7 cellular contexts compared by ENCODE assay signal in genomic region chr20:63567382-63568169, GRCh38. TPM values are rescaled to one million over a fixed set of nuclear protein-coding genes. Genes with fewer than 3 reads are reported as not detected.
DNase-seq lines count a peak whose midpoint lies in the region; ATAC-seq, FAIRE-seq and TF ChIP-seq lines count a peak whose summit lies in the region.

No MANE protein-coding gene starts in this region.

- intact Hi-C loops in HepG2 (cut with micrococcal nuclease; ENCODE audit: unreplicated experiment) (no loop called here), testis (cut with DNase I; ENCODE audit: low total_unique reads) (no loop called here)

- H3K36me3 ChIP-seq in HepG2 (replicated peaks in 1 of 2; ENCODE audit: control insufficient read depth in 1 of 2, insufficient read depth in 2 of 2, low read length in 2 of 2) (no peaks in the 10 kb centered on the region), testis (ENCODE audit: low read depth, missing control alignments) (no peaks in the 10 kb centered on the region)

- H3K4me2 ChIP-seq in HepG2 (ENCODE audit: low read depth, low read length) = no peak overlapping the region

- in situ Hi-C loops in HepG2 (cut with HindIII; ENCODE audit: extremely low pct_ligation_motif_present, low pct_unique_long_range_greater_than_20kb) = no loop called here

- H3K27ac ChIP-seq in HepG2 (ENCODE audit: extremely low read length, insufficient read depth, low read length) (no peak overlapping the region), testis (no peak overlapping the region)

- POLR2A ChIA-PET in HepG2 (lab: Yijun Ruan, JAX) = no interaction called here

- WGBS in HepG2 (ENCODE audit: low lambda C conversion rate) = 84% methylated on average over 38 of the region's 38 CpGs
- 87 to 91% methylated on average over 14 to 38 of the region's 38 CpGs for WGBS in testis, 2 donors

- TF ChIP-seq RAD21 in HepG2 (CRISPR knock-in tag; IDR thresholded peaks at IDR 0.05) = no peak

- CTCF ChIA-PET in HepG2 (lab: Yijun Ruan, JAX; ENCODE audit: low intra/inter-chr PET ratio, low total read pairs) = no interaction called here

- ATAC-seq in GM19372 (IDR thresholded peaks at IDR 0.05; ENCODE audit: low read depth, unreplicated experiment) (peak; percentile 53), HG03439 (IDR thresholded peaks at IDR 0.05; ENCODE audit: unreplicated experiment) (peak; percentile 55), HepG2 (no peak)

- no peak for FAIRE-seq in HepG2 (lab: Jason Lieb, UNC)

- H3K9ac ChIP-seq in HepG2 (ENCODE audit: insufficient read depth, low read depth, low read length) = no peak overlapping the region

- no peak overlapping the region for H2AFZ ChIP-seq in HepG2 (ENCODE audit: low read length)

- no peaks in the 10 kb centered on the region for H3K9me3 ChIP-seq in HepG2 (ENCODE audit: low read length)
- no peaks in the 10 kb centered on the region for H3K9me3 ChIP-seq in testis

- no TSS peak for BruUV-seq in HepG2 (replicated peaks; lab: Mats Ljungman, UMichigan)

- H3K4me3 ChIP-seq in HepG2 (replicated peaks in 1 of 3; ENCODE audit: insufficient read depth in 1 of 3, low read depth in 2 of 3, low read length in 3 of 3) (no peak overlapping the region), testis (no peak overlapping the region)

- peak; percentile 61 to 68 for DNase-seq in activated CD4-positive, alpha-beta T cell treated with anti-CD3 and anti-CD28 coated beads, Interleukin-2, amount 50 U/mL, for 48 hours
- no peak for DNase-seq in HepG2 (ENCODE audit: low spot score)
- DNase-seq in testis = no peak
- DNase-seq in HT-29 (ENCODE audit: low spot score) = no peak
- DNase-seq in NCI-H524 treated with DMSO at 0.1 percent for 48 hours (lab: John Stamatoyannopoulos, UW) = no peak

- H3K4me1 ChIP-seq in HepG2 (ENCODE audit: insufficient read depth, low read length) = 0 out of 2 replicates have a peak, but pooled peaks cover under 1% of the 10 kb centered on the region
- H3K4me1 ChIP-seq in testis = no peaks in the 10 kb centered on the region

- TF ChIP-seq EP300 in HepG2 (IDR thresholded peaks at IDR 0.05; ENCODE audit: low read depth in 2 of 2, low read length in 2 of 2) (no peak), HepG2 (CRISPR knock-in tag; IDR thresholded peaks at IDR 0.05; ENCODE audit: borderline replicate concordance) (no peak)

- H3K79me2 ChIP-seq in HepG2 (ENCODE audit: insufficient read depth, low read length) = no peaks in the 10 kb centered on the region

- H3K27me3 ChIP-seq in HepG2 (ENCODE audit: control insufficient read depth in 1 of 2, insufficient read depth in 2 of 2, low read length in 2 of 2) = no peaks in the 10 kb centered on the region
- H3K27me3 ChIP-seq in testis = no peaks in the 10 kb centered on the region

- H4K20me1 ChIP-seq in HepG2 (ENCODE audit: insufficient read depth, low read length) = peaks cover 2% of the 10 kb centered on the region; the same call in 1 of the 2 replicates

- no peak for TF ChIP-seq CTCF in HepG2 (CRISPR knock-in tag; IDR thresholded peaks at IDR 0.05)
- no peak for TF ChIP-seq CTCF in testis (IDR thresholded peaks at IDR 0.05)

- no peak for TF ChIP-seq POLR2A in HepG2 (IDR thresholded peaks at IDR 0.05; ENCODE audit: insufficient read depth in 1 of 2, low read depth in 2 of 2, low read length in 2 of 2)
- TF ChIP-seq POLR2A in testis (IDR thresholded peaks at IDR 0.05) = no peak

RNA-seq across cellular contexts. Expression of gene HELZ2, which starts 6.5 kb away (rescaled TPM):
- 8.4 and 10.1 TPM in 2 replicates for total RNA-seq in HepG2 (2016; rRNA removed; fragmentation: Illumina TruSeq; extraction: Trizol)
- 1.7 and 2.1 TPM in 2 replicates for total RNA-seq in HepG2 (2016; cell fraction: cytosol; rRNA removed; fragmentation: Illumina TruSeq; extraction: Trizol; ENCODE audit: low read depth)
- total RNA-seq in HepG2 (2016; cell fraction: insoluble cytoplasmic fraction; rRNA removed; fragmentation: Illumina TruSeq; extraction: Trizol) = 6.8 and 10.0 TPM in 2 replicates
- total RNA-seq in HepG2 (2016; cell fraction: membrane; rRNA removed; fragmentation: Illumina TruSeq; extraction: Trizol) = 2.8 and 4.3 TPM in 2 replicates
- total RNA-seq in HepG2 (2016; cell fraction: nucleus; rRNA removed; fragmentation: Illumina TruSeq; extraction: Trizol) = 12.8 and 18.4 TPM in 2 replicates
- 9.6 and 16.1 TPM in 2 replicates for polyA plus RNA-seq in HepG2 (2011; rRNA removed)
- polyA plus RNA-seq in HepG2 (2011; cell fraction: cytosol; rRNA removed) = 4.5 and 6.0 TPM in 2 replicates
- polyA plus RNA-seq in HepG2 (2011; cell fraction: nucleus; rRNA removed) = 39.6 and 48.2 TPM in 2 replicates
- 12.3 and 14.4 TPM in 2 replicates for polyA plus RNA-seq in HepG2 (2012)
- polyA plus RNA-seq in HepG2 (2016; cell fraction: cytosol; fragmentation: Illumina TruSeq; extraction: Trizol; ENCODE audit: low read depth) = 0.26 and 0.46 TPM in 2 replicates
- polyA plus RNA-seq in HepG2 (2016; cell fraction: insoluble cytoplasmic fraction; fragmentation: Illumina TruSeq; extraction: Trizol; ENCODE audit: low read depth) = 5.2 and 6.9 TPM in 2 replicates
- 0.43 and 0.84 TPM in 2 replicates for polyA plus RNA-seq in HepG2 (2016; cell fraction: membrane; fragmentation: Illumina TruSeq; extraction: Trizol; ENCODE audit: low read depth)
- 17.4 and 18.8 TPM in 2 replicates for polyA plus RNA-seq in HepG2 (2016; cell fraction: nucleus; fragmentation: Illumina TruSeq; extraction: Trizol; ENCODE audit: insufficient read depth, low read depth)
- polyA minus RNA-seq in HepG2 (2011; rRNA and poly(A)+ RNA removed; ENCODE audit: low replicate concordance) = 33.2 and 74.9 TPM in 2 replicates
- 41.7 and 42.0 TPM in 2 replicates for polyA minus RNA-seq in HepG2 (2011; cell fraction: cytosol; rRNA and poly(A)+ RNA removed)
- 35.3 and 47.0 TPM in 2 replicates for polyA minus RNA-seq in HepG2 (2011; cell fraction: nucleus; rRNA and poly(A)+ RNA removed)
- total RNA-seq in testis = 10 to 100 TPM; 13.5 to 22.9 TPM
- polyA plus RNA-seq in testis (ENCODE audit: insufficient read depth, low read depth, low replicate concordance) = 7.1 TPM
- total RNA-seq in HT-29 (2014; rRNA removed; shearing (Covaris generic)) = 109 and 163 TPM in 2 replicates

RNA-seq across cellular contexts. Expression of gene FNDC11, which starts 13.6 kb away (rescaled TPM):
- total RNA-seq in HepG2 (2016; rRNA removed; fragmentation: Illumina TruSeq; extraction: Trizol) (not detected in 2 replicates), testis (100 to 1,000 TPM in 1 of 2 donors, 10 to 100 TPM in 1; 85.4 to 121 TPM)
- total RNA-seq in HepG2 (2016; cell fraction: cytosol; rRNA removed; fragmentation: Illumina TruSeq; extraction: Trizol; ENCODE audit: low read depth) = not detected in 2 replicates
- total RNA-seq in HepG2 (2016; cell fraction: insoluble cytoplasmic fraction; rRNA removed; fragmentation: Illumina TruSeq; extraction: Trizol) = not detected in 2 replicates
- total RNA-seq in HepG2 (2016; cell fraction: membrane; rRNA removed; fragmentation: Illumina TruSeq; extraction: Trizol) = not detected in 2 replicates
- total RNA-seq in HepG2 (2016; cell fraction: nucleus; rRNA removed; fragmentation: Illumina TruSeq; extraction: Trizol) = not detected in 2 replicates
- polyA plus RNA-seq in HepG2 (2011; rRNA removed) (0.07 and 0.13 TPM in 2 replicates), testis (ENCODE audit: insufficient read depth, low read depth, low replicate concordance) (147 TPM)
- 0.19 and 0.23 TPM in 2 replicates for polyA plus RNA-seq in HepG2 (2011; cell fraction: cytosol; rRNA removed)
- polyA plus RNA-seq in HepG2 (2011; cell fraction: nucleus; rRNA removed) = 0.45 and 0.48 TPM in 2 replicates
- polyA plus RNA-seq in HepG2 (2012) = 0.05 TPM in 1 of 2 replicates, not detected in the other
- not detected in 2 replicates for polyA plus RNA-seq in HepG2 (2016; cell fraction: cytosol; fragmentation: Illumina TruSeq; extraction: Trizol; ENCODE audit: low read depth)
- not detected in 2 replicates for polyA plus RNA-seq in HepG2 (2016; cell fraction: insoluble cytoplasmic fraction; fragmentation: Illumina TruSeq; extraction: Trizol; ENCODE audit: low read depth)
- polyA plus RNA-seq in HepG2 (2016; cell fraction: membrane; fragmentation: Illumina TruSeq; extraction: Trizol; ENCODE audit: low read depth) = not detected in 2 replicates
- not detected in 2 replicates for polyA plus RNA-seq in HepG2 (2016; cell fraction: nucleus; fragmentation: Illumina TruSeq; extraction: Trizol; ENCODE audit: insufficient read depth, low read depth)
- 0.10 and 0.84 TPM in 2 replicates for polyA minus RNA-seq in HepG2 (2011; rRNA and poly(A)+ RNA removed; ENCODE audit: low replicate concordance)
- not detected in 2 replicates for polyA minus RNA-seq in HepG2 (2011; cell fraction: cytosol; rRNA and poly(A)+ RNA removed)
- not detected in 2 replicates for polyA minus RNA-seq in HepG2 (2011; cell fraction: nucleus; rRNA and poly(A)+ RNA removed)
- total RNA-seq in HT-29 (2014; rRNA removed; shearing (Covaris generic)) = 2.2 and 2.4 TPM in 2 replicates

RNA-seq across cellular contexts. Expression of gene SRMS, which starts 20.0 kb away (rescaled TPM):
- not detected in 2 replicates for total RNA-seq in HepG2 (2016; rRNA removed; fragmentation: Illumina TruSeq; extraction: Trizol)
- not detected in 2 replicates for total RNA-seq in HepG2 (2016; cell fraction: cytosol; rRNA removed; fragmentation: Illumina TruSeq; extraction: Trizol; ENCODE audit: low read depth)
- total RNA-seq in HepG2 (2016; cell fraction: insoluble cytoplasmic fraction; rRNA removed; fragmentation: Illumina TruSeq; extraction: Trizol) = not detected in 2 replicates
- not detected in 2 replicates for total RNA-seq in HepG2 (2016; cell fraction: membrane; rRNA removed; fragmentation: Illumina TruSeq; extraction: Trizol)
- not detected in 2 replicates for total RNA-seq in HepG2 (2016; cell fraction: nucleus; rRNA removed; fragmentation: Illumina TruSeq; extraction: Trizol)
- polyA plus RNA-seq in HepG2 (2011; rRNA removed) = 0.09 TPM in 1 of 2 replicates, not detected in the other
- polyA plus RNA-seq in HepG2 (2011; cell fraction: cytosol; rRNA removed) = not detected in 2 replicates
- polyA plus RNA-seq in HepG2 (2011; cell fraction: nucleus; rRNA removed) = 0.10 and 0.37 TPM in 2 replicates
- 0.17 TPM in 1 of 2 replicates, not detected in the other for polyA plus RNA-seq in HepG2 (2012)
- not detected in 2 replicates for polyA plus RNA-seq in HepG2 (2016; cell fraction: cytosol; fragmentation: Illumina TruSeq; extraction: Trizol; ENCODE audit: low read depth)
- not detected in 2 replicates for polyA plus RNA-seq in HepG2 (2016; cell fraction: insoluble cytoplasmic fraction; fragmentation: Illumina TruSeq; extraction: Trizol; ENCODE audit: low read depth)
- polyA plus RNA-seq in HepG2 (2016; cell fraction: membrane; fragmentation: Illumina TruSeq; extraction: Trizol; ENCODE audit: low read depth) = not detected in 2 replicates
- polyA plus RNA-seq in HepG2 (2016; cell fraction: nucleus; fragmentation: Illumina TruSeq; extraction: Trizol; ENCODE audit: insufficient read depth, low read depth) = not detected in 2 replicates
- 0.28 TPM in 1 of 2 replicates, not detected in the other for polyA minus RNA-seq in HepG2 (2011; rRNA and poly(A)+ RNA removed; ENCODE audit: low replicate concordance)
- polyA minus RNA-seq in HepG2 (2011; cell fraction: cytosol; rRNA and poly(A)+ RNA removed) = not detected in 2 replicates
- polyA minus RNA-seq in HepG2 (2011; cell fraction: nucleus; rRNA and poly(A)+ RNA removed) = not detected in 2 replicates
- under 1 TPM; 0.19 to 0.24 TPM for total RNA-seq in testis
- polyA plus RNA-seq in testis (ENCODE audit: insufficient read depth, low read depth, low replicate concordance) = 0.42 TPM
- total RNA-seq in HT-29 (2014; rRNA removed; shearing (Covaris generic)) = 0.13 TPM in 1 of 2 replicates, not detected in the other

RNA-seq across cellular contexts. Expression of gene PTK6, which starts 30.4 kb away (rescaled TPM):
- total RNA-seq in HepG2 (2016; rRNA removed; fragmentation: Illumina TruSeq; extraction: Trizol) (not detected in 2 replicates), testis (under 1 TPM in 1 of 2 donors, not detected in 1; 0.37 TPM)
- not detected in 2 replicates for total RNA-seq in HepG2 (2016; cell fraction: cytosol; rRNA removed; fragmentation: Illumina TruSeq; extraction: Trizol; ENCODE audit: low read depth)
- total RNA-seq in HepG2 (2016; cell fraction: insoluble cytoplasmic fraction; rRNA removed; fragmentation: Illumina TruSeq; extraction: Trizol) = not detected in 2 replicates
- not detected in 2 replicates for total RNA-seq in HepG2 (2016; cell fraction: membrane; rRNA removed; fragmentation: Illumina TruSeq; extraction: Trizol)
- total RNA-seq in HepG2 (2016; cell fraction: nucleus; rRNA removed; fragmentation: Illumina TruSeq; extraction: Trizol) = not detected in 2 replicates
- polyA plus RNA-seq in HepG2 (2011; rRNA removed) (0.07 and 0.08 TPM in 2 replicates), testis (ENCODE audit: insufficient read depth, low read depth, low replicate concordance) (0.26 TPM)
- 0.05 and 0.08 TPM in 2 replicates for polyA plus RNA-seq in HepG2 (2011; cell fraction: cytosol; rRNA removed)
- 0.27 and 0.42 TPM in 2 replicates for polyA plus RNA-seq in HepG2 (2011; cell fraction: nucleus; rRNA removed)
- 0.09 and 0.11 TPM in 2 replicates for polyA plus RNA-seq in HepG2 (2012)
- not detected in 2 replicates for polyA plus RNA-seq in HepG2 (2016; cell fraction: cytosol; fragmentation: Illumina TruSeq; extraction: Trizol; ENCODE audit: low read depth)
- polyA plus RNA-seq in HepG2 (2016; cell fraction: insoluble cytoplasmic fraction; fragmentation: Illumina TruSeq; extraction: Trizol; ENCODE audit: low read depth) = not detected in 2 replicates
- polyA plus RNA-seq in HepG2 (2016; cell fraction: membrane; fragmentation: Illumina TruSeq; extraction: Trizol; ENCODE audit: low read depth) = not detected in 2 replicates
- not detected in 2 replicates for polyA plus RNA-seq in HepG2 (2016; cell fraction: nucleus; fragmentation: Illumina TruSeq; extraction: Trizol; ENCODE audit: insufficient read depth, low read depth)
- 0.18 and 9.4 TPM in 2 replicates for polyA minus RNA-seq in HepG2 (2011; rRNA and poly(A)+ RNA removed; ENCODE audit: low replicate concordance)
- not detected in 2 replicates for polyA minus RNA-seq in HepG2 (2011; cell fraction: cytosol; rRNA and poly(A)+ RNA removed)
- 0.12 and 0.13 TPM in 2 replicates for polyA minus RNA-seq in HepG2 (2011; cell fraction: nucleus; rRNA and poly(A)+ RNA removed)
- total RNA-seq in HT-29 (2014; rRNA removed; shearing (Covaris generic)) = 26.3 and 31.1 TPM in 2 replicates

RNA-seq across cellular contexts. Expression of gene PPDPF, which starts 47.0 kb away (rescaled TPM):
- total RNA-seq in HepG2 (2016; rRNA removed; fragmentation: Illumina TruSeq; extraction: Trizol) (6.0 and 7.0 TPM in 2 replicates), testis (100 to 1,000 TPM; 431 to 529 TPM)
- 21.9 and 23.8 TPM in 2 replicates for total RNA-seq in HepG2 (2016; cell fraction: cytosol; rRNA removed; fragmentation: Illumina TruSeq; extraction: Trizol; ENCODE audit: low read depth)
- 4.3 and 5.4 TPM in 2 replicates for total RNA-seq in HepG2 (2016; cell fraction: insoluble cytoplasmic fraction; rRNA removed; fragmentation: Illumina TruSeq; extraction: Trizol)
- total RNA-seq in HepG2 (2016; cell fraction: membrane; rRNA removed; fragmentation: Illumina TruSeq; extraction: Trizol) = 16.4 and 22.5 TPM in 2 replicates
- 5.4 and 6.2 TPM in 2 replicates for total RNA-seq in HepG2 (2016; cell fraction: nucleus; rRNA removed; fragmentation: Illumina TruSeq; extraction: Trizol)
- polyA plus RNA-seq in HepG2 (2011; rRNA removed) (1.8 and 2.2 TPM in 2 replicates), testis (ENCODE audit: insufficient read depth, low read depth, low replicate concordance) (207 TPM)
- polyA plus RNA-seq in HepG2 (2011; cell fraction: cytosol; rRNA removed) = 2.4 and 6.2 TPM in 2 replicates
- 6.3 and 9.5 TPM in 2 replicates for polyA plus RNA-seq in HepG2 (2011; cell fraction: nucleus; rRNA removed)
- polyA plus RNA-seq in HepG2 (2012) = 12.0 and 18.6 TPM in 2 replicates
- polyA plus RNA-seq in HepG2 (2016; cell fraction: cytosol; fragmentation: Illumina TruSeq; extraction: Trizol; ENCODE audit: low read depth) = 606 and 718 TPM in 2 replicates
- 42.4 and 57.7 TPM in 2 replicates for polyA plus RNA-seq in HepG2 (2016; cell fraction: insoluble cytoplasmic fraction; fragmentation: Illumina TruSeq; extraction: Trizol; ENCODE audit: low read depth)
- polyA plus RNA-seq in HepG2 (2016; cell fraction: membrane; fragmentation: Illumina TruSeq; extraction: Trizol; ENCODE audit: low read depth) = 288 and 295 TPM in 2 replicates
- polyA plus RNA-seq in HepG2 (2016; cell fraction: nucleus; fragmentation: Illumina TruSeq; extraction: Trizol; ENCODE audit: insufficient read depth, low read depth) = 40.1 and 40.2 TPM in 2 replicates
- 8.4 and 13.9 TPM in 2 replicates for polyA minus RNA-seq in HepG2 (2011; rRNA and poly(A)+ RNA removed; ENCODE audit: low replicate concordance)
- polyA minus RNA-seq in HepG2 (2011; cell fraction: cytosol; rRNA and poly(A)+ RNA removed) = 15.8 and 39.4 TPM in 2 replicates
- 4.5 and 4.8 TPM in 2 replicates for polyA minus RNA-seq in HepG2 (2011; cell fraction: nucleus; rRNA and poly(A)+ RNA removed)
- total RNA-seq in HT-29 (2014; rRNA removed; shearing (Covaris generic)) = 384 and 468 TPM in 2 replicates

Comparison
In these comparisons a context has a peak if more than half of its experiments do, and no peak if none do; other contexts are left out.
1. DNase-seq: peak in activated CD4-positive, alpha-beta T cell treated with anti-CD3 and anti-CD28 coated beads, Interleukin-2, amount 50 U/mL, for 48 hours (2 of 2); none in HepG2 (single experiment), testis (single experiment), HT-29 (single experiment) and NCI-H524 treated with DMSO at 0.1 percent for 48 hours (single experiment).
2. RNA of gene FNDC11, which starts 13.6 kb away (total RNA-seq): 85.4 to 121 TPM in testis; 2.2 to 2.4 TPM in HT-29 and not detected in HepG2; every median in the first group is over 10 times any median in the second.